In the genomic region with DNA sequence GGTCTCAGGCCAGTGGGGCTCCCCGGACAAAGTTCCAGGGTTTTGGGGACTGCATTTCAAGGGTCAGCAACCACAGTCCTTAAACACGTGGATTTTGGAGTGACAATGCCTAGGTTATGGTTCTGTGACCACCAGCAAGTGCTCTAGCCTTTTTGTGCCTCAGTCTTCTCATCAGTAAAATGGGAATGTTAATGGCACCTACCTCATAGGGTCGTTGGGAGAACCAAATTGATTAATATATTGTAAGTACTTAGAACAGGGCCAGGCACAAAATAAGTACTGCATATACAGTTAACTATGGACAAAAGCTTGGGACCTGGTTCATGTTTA, we compare ENCODE assay signal across 8 cellular contexts. TPM values are rescaled to one million over a fixed set of nuclear protein-coding genes. Genes with fewer than 3 reads are reported as not detected.
DNase-seq lines count a peak whose midpoint lies in the region; ATAC-seq and TF ChIP-seq lines count a peak whose summit lies in the region.

No MANE protein-coding gene starts in this region.

- H3K27me3 Mint-ChIP-seq in naive thymus-derived CD4-positive, alpha-beta T cell = no peaks in the 10 kb centered on the region

- H3K9me3 Mint-ChIP-seq in naive thymus-derived CD4-positive, alpha-beta T cell = no peaks in the 10 kb centered on the region

- H3K36me3 ChIP-seq in right atrium auricular region (peaks cover 3% of the 10 kb centered on the region), vagina (peaks cover 0 to 4% of the 10 kb centered on the region in 2 donors)
- peaks cover 0 to 38% (median 0%) of the 10 kb centered on the region in 3 experiments for H3K36me3 ChIP-seq in naive thymus-derived CD4-positive, alpha-beta T cell (ENCODE audit: control insufficient read depth in 2 of 3, insufficient read depth in 3 of 3, low read length in 3 of 3)

- CTCF ChIA-PET in naive thymus-derived CD4-positive, alpha-beta T cell (lab: Charles Lee) = interaction anchor here (1.1 kb wide), 1 partner anchor 11 kb away, joined by 3 read pairs; no protein-coding TSS in a partner anchor

- peak overlapping the region; percentile 85 to 91 for H3K27ac ChIP-seq in right atrium auricular region
- H3K27ac ChIP-seq in cingulate gyrus (ENCODE audit: low read depth, low read length) = peak overlapping the region; percentile 84
- H3K27ac ChIP-seq in naive thymus-derived CD4-positive, alpha-beta T cell (ENCODE audit: low read depth, low read length) = peak overlapping the region; percentile 56
- H3K27ac ChIP-seq in vagina = peak overlapping the region; percentile 93

- ATAC-seq in Right ventricle myocardium inferior (no peak), GM21529 (IDR thresholded peaks at IDR 0.05; ENCODE audit: unreplicated experiment) (no peak)
- no peak for ATAC-seq in naive thymus-derived CD4-positive, alpha-beta T cell

- TF ChIP-seq POLR2A in vagina (IDR thresholded peaks at IDR 0.05) = no peak

- intact Hi-C loops in Right ventricle myocardium inferior (cut with DNase I) (loop anchor here (5.0 kb wide), 1 partner anchor 95 kb away; no protein-coding TSS in a partner anchor), vagina (cut with DNase I) (loop anchor here (5.0 kb wide), 1 partner anchor 85 kb away; no protein-coding TSS in a partner anchor)
- intact Hi-C loops in naive thymus-derived CD4-positive, alpha-beta T cell (cut with micrococcal nuclease) = loop anchor here (1.0 kb wide), 3 partner anchors 8 to 92 kb away; no protein-coding TSS in a partner anchor

- H3K4me3 Mint-ChIP-seq in naive thymus-derived CD4-positive, alpha-beta T cell = peak overlapping the region; percentile 44 to 79 (median 68)

- peak overlapping the region; percentile 79 to 94 (median 89) for H3K27ac Mint-ChIP-seq in naive thymus-derived CD4-positive, alpha-beta T cell

- no peak for TF ChIP-seq CTCF in right atrium auricular region (IDR thresholded peaks at IDR 0.05)
- TF ChIP-seq CTCF in vagina (IDR thresholded peaks at IDR 0.05) = no peak

- H3K9me3 ChIP-seq in right atrium auricular region = no peaks in the 10 kb centered on the region
- no peaks in the 10 kb centered on the region for H3K9me3 ChIP-seq in naive thymus-derived CD4-positive, alpha-beta T cell (ENCODE audit: control insufficient read depth in 2 of 3, low read length in 3 of 3)
- H3K9me3 ChIP-seq in vagina = no peaks in the 10 kb centered on the region

- H3K4me1 ChIP-seq in right atrium auricular region = peaks cover 0 to 62% of the 10 kb centered on the region in 2 donors
- peaks cover 24 to 61% of the 10 kb centered on the region in 2 donors for H3K4me1 ChIP-seq in naive thymus-derived CD4-positive, alpha-beta T cell (ENCODE audit: control insufficient read depth in 2 of 2, insufficient read depth in 2 of 2, low read length in 2 of 2)
- peaks cover 92% of the 10 kb centered on the region for H3K4me1 ChIP-seq in vagina

- POLR2A ChIA-PET in naive thymus-derived CD4-positive, alpha-beta T cell (lab: Charles Lee) = interaction anchor here (0.6 to 0.8 kb wide), 3 partner anchors 38 to 103 kb away, joined by 3 read pairs; no protein-coding TSS in a partner anchor

- DNase-seq in right atrium auricular region (ENCODE audit: low spot score) = no peak
- no peak for DNase-seq in Right ventricle myocardium inferior (ENCODE audit: missing footprints)
- DNase-seq in naive thymus-derived CD4-positive, alpha-beta T cell = no peak
- no peak for DNase-seq in vagina (ENCODE audit: extremely low spot score in 2 of 2)
- no peak for DNase-seq in NCI-H526 (lab: John Stamatoyannopoulos, UW)
- DNase-seq in cerebellar cortex (ENCODE audit: low spot score) = no peak

- H3K4me1 Mint-ChIP-seq in naive thymus-derived CD4-positive, alpha-beta T cell = peaks cover 47 to 94% (median 87%) of the 10 kb centered on the region in 7 donors

- no peaks in the 10 kb centered on the region for H3K27me3 ChIP-seq in right atrium auricular region
- no peaks in the 10 kb centered on the region for H3K27me3 ChIP-seq in naive thymus-derived CD4-positive, alpha-beta T cell (ENCODE audit: control insufficient read depth in 2 of 2, insufficient read depth in 2 of 2, low read length in 2 of 2)
- no peaks in the 10 kb centered on the region for H3K27me3 ChIP-seq in vagina

- H3K4me3 ChIP-seq in right atrium auricular region (no peak overlapping the region), vagina (no peak overlapping the region)
- H3K4me3 ChIP-seq in naive thymus-derived CD4-positive, alpha-beta T cell (ENCODE audit: low read length) = no peak overlapping the region

- H3K36me3 Mint-ChIP-seq in naive thymus-derived CD4-positive, alpha-beta T cell = peaks cover 0 to 63% (median 30%) of the 10 kb centered on the region in 5 donors

RNA-seq across cellular contexts. Expression of gene IL4R, which starts 13.8 kb away (rescaled TPM):
- 10 to 100 TPM; 11.9 to 35.5 TPM for total RNA-seq in right atrium auricular region
- total RNA-seq in Right ventricle myocardium inferior = 11.1 TPM
- 100 to 1,000 TPM; 158 to 498 (median 198) TPM for total RNA-seq in naive thymus-derived CD4-positive, alpha-beta T cell
- 100 to 1,000 TPM in 1 of 2 donors, 10 to 100 TPM in 1; 99.8 to 128 TPM for polyA plus RNA-seq in naive thymus-derived CD4-positive, alpha-beta T cell
- 64.1 TPM for total RNA-seq in vagina

RNA-seq across cellular contexts. Expression of gene NSMCE1, which starts 59.0 kb away (rescaled TPM):
- 10 to 100 TPM; 24.0 to 35.8 TPM for total RNA-seq in right atrium auricular region
- 35.8 TPM for total RNA-seq in Right ventricle myocardium inferior
- total RNA-seq in naive thymus-derived CD4-positive, alpha-beta T cell = 100 to 1,000 TPM in 1 of 5 experiments, 10 to 100 TPM in 4; 45.5 to 106 (median 70.2) TPM
- 100 to 1,000 TPM; 200 to 220 TPM for polyA plus RNA-seq in naive thymus-derived CD4-positive, alpha-beta T cell
- total RNA-seq in vagina = 24.6 TPM
